ENCODE assay signal across 16 cellular contexts in the genomic region with DNA sequence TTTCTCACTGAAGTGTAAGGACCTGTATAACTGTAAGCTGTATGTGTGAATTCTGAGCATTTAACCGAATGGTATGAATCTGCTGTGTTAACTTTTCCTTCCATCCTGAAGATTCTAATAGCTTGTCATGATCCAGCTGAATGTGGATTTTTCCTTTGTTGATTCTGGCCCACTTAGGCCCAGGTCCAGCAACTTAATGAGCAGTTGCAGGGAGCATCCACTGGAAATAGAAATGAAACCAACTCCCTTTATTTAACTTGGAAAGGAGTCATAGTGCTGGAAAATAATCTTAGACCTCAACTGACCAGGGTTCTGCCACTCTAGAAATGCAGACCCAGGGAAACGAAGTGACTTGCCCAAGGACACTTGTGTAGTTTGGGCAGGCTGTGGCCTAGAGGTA.
DNase-seq lines count a peak whose midpoint lies in the region; ATAC-seq and TF ChIP-seq lines count a peak whose summit lies in the region.
"Had no signal": no experiment of that assay in that cellular context is flagged by ENCODE, and none has a peak within 500 bp of the region (broad histone marks: within the 10 kb centered on the region; RNA-seq: fewer than 3 reads in every experiment).

No MANE protein-coding gene starts in this region.

- H3K36me3 ChIP-seq in effector memory CD4-positive, alpha-beta T cell (ENCODE audit: control insufficient read depth, insufficient read depth, low read length) = no peaks in the 10 kb centered on the region
- H3K36me3 ChIP-seq in GM23338 (ENCODE audit: insufficient read depth) (no peaks in the 10 kb centered on the region), mammary epithelial cell (ENCODE audit: insufficient read depth, low read length) (no peaks in the 10 kb centered on the region)
- H3K36me3 ChIP-seq: Peyer's patch had no signal

- H3K27me3 ChIP-seq in effector memory CD4-positive, alpha-beta T cell (replicated peaks; ENCODE audit: control insufficient read depth, insufficient read depth, low read length, poor library complexity, severe bottlenecking) = no peaks in the 10 kb centered on the region
- no peaks in the 10 kb centered on the region for H3K27me3 ChIP-seq in GM23338 (ENCODE audit: insufficient read depth)
- peaks cover 30% of the 10 kb centered on the region for H3K27me3 ChIP-seq in mammary epithelial cell (ENCODE audit: insufficient read depth, low read length)
- H3K27me3 ChIP-seq: Peyer's patch had no signal

- no peaks in the 10 kb centered on the region for H3K9me3 ChIP-seq in effector memory CD4-positive, alpha-beta T cell (ENCODE audit: control insufficient read depth, low read length)
- no peaks in the 10 kb centered on the region for H3K9me3 ChIP-seq in mammary epithelial cell (replicated peaks; ENCODE audit: insufficient read depth, low read length)
- H3K9me3 ChIP-seq: Peyer's patch had no signal

- H3K27ac Mint-ChIP-seq in nephron (peak overlapping the region in 2 of 3 experiments; percentile 17 to 77), GM23338 (no peak overlapping the region)
- H3K27ac Mint-ChIP-seq: IgD-negative memory B cell had no signal

- no peak overlapping the region for H3K4me3 Mint-ChIP-seq in nephron
- H3K4me3 Mint-ChIP-seq in GM23338 = no peak overlapping the region
- H3K4me3 Mint-ChIP-seq: H9, IgD-negative memory B cell had no signal

- intact Hi-C loops in mammary epithelial cell (cut with micrococcal nuclease) = loop anchor here (5.0 kb wide), 1 partner anchor 90 kb away; no protein-coding TSS in a partner anchor

- H2AFZ ChIP-seq in GM23338 (no peak overlapping the region), mammary epithelial cell (ENCODE audit: low read depth, low read length) (no peak overlapping the region)

- TF ChIP-seq CTCF in nephron (IDR thresholded peaks at IDR 0.05; ENCODE audit: unreplicated experiment in 3 of 3) (no peak), GM23338 (conservative IDR thresholded peaks at IDR 0.05; ENCODE audit: low read depth in 2 of 2) (no peak), mammary epithelial cell (conservative IDR thresholded peaks at IDR 0.05 in 1 of 2, IDR thresholded peaks at IDR 0.05 in 1 of 2; ENCODE audit: extremely low read depth in 1 of 2, insufficient read depth in 1 of 2, low read depth in 1 of 2, low read length in 2 of 2) (no peak)

- H3K27ac ChIP-seq in effector memory CD4-positive, alpha-beta T cell (ENCODE audit: insufficient read depth, low read length, poor library complexity, severe bottlenecking) = no peak overlapping the region
- H3K27ac ChIP-seq in GM23338 (ENCODE audit: low read depth) (no peak overlapping the region), mammary epithelial cell (ENCODE audit: insufficient read depth, low read depth, low read length) (no peak overlapping the region)
- H3K27ac ChIP-seq: HL-60, Peyer's patch, SK-N-MC had no signal

- no peaks in the 10 kb centered on the region for H3K4me1 ChIP-seq in effector memory CD4-positive, alpha-beta T cell (ENCODE audit: control insufficient read depth, insufficient read depth, low read length, poor library complexity, severe bottlenecking)
- H3K4me1 ChIP-seq in GM23338 (ENCODE audit: insufficient read depth) (peaks cover 16% of the 10 kb centered on the region), mammary epithelial cell (ENCODE audit: insufficient read depth, low read length) (peaks cover 12% of the 10 kb centered on the region)
- H3K4me1 ChIP-seq: Peyer's patch had no signal

- H3K27me3 Mint-ChIP-seq in nephron (ENCODE audit: low read depth) (peaks cover 4% of the 10 kb centered on the region), GM23338 (ENCODE audit: insufficient read depth, low read depth, poor library complexity) (no peaks in the 10 kb centered on the region)
- H3K27me3 Mint-ChIP-seq: IgD-negative memory B cell had no signal

- 77% methylated on average over 2 of the region's 2 CpGs for WGBS in mammary epithelial cell (ENCODE audit: low coverage, missing lambda C conversion rate)

- H3K79me2 ChIP-seq in GM23338 (replicated peaks; ENCODE audit: insufficient read depth) = no peaks in the 10 kb centered on the region
- no peaks in the 10 kb centered on the region for H3K79me2 ChIP-seq in mammary epithelial cell (ENCODE audit: insufficient read depth, low read length)

- DNase-seq in COR-L47 (lab: John Stamatoyannopoulos, UW) = peak; percentile 7
- DNase-seq in NCI-H1092 treated with DMSO at 0.1 percent for 48 hours (lab: John Stamatoyannopoulos, UW) = peak; percentile 71
- DNase-seq in astrocyte of the hippocampus (ENCODE audit: low read depth, low spot score) = peak; percentile 72
- no peak for DNase-seq in effector memory CD4-positive, alpha-beta T cell
- no peak for DNase-seq in GM23338 (ENCODE audit: low spot score)
- DNase-seq in mammary epithelial cell = no peak
- DNase-seq: C1 segment of cervical spinal cord, H9, NCI-H1417 treated with DMSO at 0.1 percent for 48 hours, NCI-H510A treated with DMSO at 0.1 percent for 48 hours, Peyer's patch had no signal

- CTCF ChIA-PET in mammary epithelial cell (lab: Charles Lee; ENCODE audit: low non-redundant PET) = no interaction called here

- no peak overlapping the region for H3K9ac ChIP-seq in mammary epithelial cell (ENCODE audit: insufficient read depth, low read length)

- no peak overlapping the region for H3K4me3 ChIP-seq in effector memory CD4-positive, alpha-beta T cell (ENCODE audit: insufficient read depth, low read depth, low read length, poor library complexity, severe bottlenecking)
- no peak overlapping the region for H3K4me3 ChIP-seq in GM23338
- no peak overlapping the region for H3K4me3 ChIP-seq in mammary epithelial cell (replicated peaks in 1 of 3; ENCODE audit: insufficient read depth in 1 of 3, low read depth in 2 of 3, low read length in 3 of 3)
- H3K4me3 ChIP-seq: Peyer's patch, SK-N-MC had no signal

- H3K9me3 Mint-ChIP-seq in nephron (no peaks in the 10 kb centered on the region), GM23338 (no peaks in the 10 kb centered on the region)
- H3K9me3 Mint-ChIP-seq: H9 had no signal

- peaks cover 7% of the 10 kb centered on the region for H3K36me3 Mint-ChIP-seq in nephron (ENCODE audit: low read depth)
- peaks cover 18% of the 10 kb centered on the region for H3K36me3 Mint-ChIP-seq in GM23338 (ENCODE audit: low read depth)
- H3K36me3 Mint-ChIP-seq: IgD-negative memory B cell had no signal

- H3K9me2 ChIP-seq in GM23338 (ENCODE audit: insufficient read depth) = no peaks in the 10 kb centered on the region

- ATAC-seq in GM23338 = no peak
- ATAC-seq: Right ventricle myocardium inferior had no signal

- H3K4me1 Mint-ChIP-seq in nephron = peaks cover 51% of the 10 kb centered on the region
- peaks cover 26% of the 10 kb centered on the region for H3K4me1 Mint-ChIP-seq in GM23338
- H3K4me1 Mint-ChIP-seq: IgD-negative memory B cell had no signal

- H4K20me1 ChIP-seq in GM23338 (replicated peaks; ENCODE audit: insufficient read depth) (no peaks in the 10 kb centered on the region), mammary epithelial cell (ENCODE audit: insufficient read depth, low read length) (no peaks in the 10 kb centered on the region)

- no peaks in the 10 kb centered on the region for H3F3A ChIP-seq in GM23338 (replicated peaks; ENCODE audit: low read depth)

- BruUV-seq in mammary epithelial cell (replicated peaks; lab: Mats Ljungman, UMichigan) = no TSS peak

- in situ Hi-C loops in mammary epithelial cell (cut with MboI; ENCODE audit: low sequenced_read_pairs in 2 of 2) = no loop called here

- dilution Hi-C loops in mammary epithelial cell (cut with HindIII; ENCODE audit: low sequenced_read_pairs) = no loop called here

- no peak overlapping the region for H3K4me2 ChIP-seq in GM23338
- no peak overlapping the region for H3K4me2 ChIP-seq in mammary epithelial cell (ENCODE audit: insufficient read depth, low read depth, low read length)

TF ChIP-seq in GM23338, 12 proteins besides CTCF, POLR2A, EP300 and RAD21 (continues in another document):
- TF ChIP-seq ZNF114 (CRISPR knock-in tag; IDR thresholded peaks at IDR 0.05) = no peak
- no peak for TF ChIP-seq CREB1 (CRISPR knock-in tag; IDR thresholded peaks at IDR 0.05; ENCODE audit: low read depth)
- no peak for TF ChIP-seq JUNB (IDR thresholded peaks at IDR 0.05; ENCODE audit: unreplicated experiment)
- TF ChIP-seq EZH2 (IDR thresholded peaks at IDR 0.05; ENCODE audit: low read depth, unreplicated experiment) = no peak
- TF ChIP-seq, protein P1, sequence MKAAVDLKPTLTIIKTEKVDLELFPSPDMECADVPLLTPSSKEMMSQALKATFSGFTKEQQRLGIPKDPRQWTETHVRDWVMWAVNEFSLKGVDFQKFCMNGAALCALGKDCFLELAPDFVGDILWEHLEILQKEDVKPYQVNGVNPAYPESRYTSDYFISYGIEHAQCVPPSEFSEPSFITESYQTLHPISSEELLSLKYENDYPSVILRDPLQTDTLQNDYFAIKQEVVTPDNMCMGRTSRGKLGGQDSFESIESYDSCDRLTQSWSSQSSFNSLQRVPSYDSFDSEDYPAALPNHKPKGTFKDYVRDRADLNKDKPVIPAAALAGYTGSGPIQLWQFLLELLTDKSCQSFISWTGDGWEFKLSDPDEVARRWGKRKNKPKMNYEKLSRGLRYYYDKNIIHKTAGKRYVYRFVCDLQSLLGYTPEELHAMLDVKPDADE (IDR thresholded peaks at IDR 0.05) = no peak
- no peak for TF ChIP-seq POLR2AphosphoS5 (IDR thresholded peaks at IDR 0.05; ENCODE audit: low read depth)
- no peak for TF ChIP-seq EZH2phosphoT487 (IDR thresholded peaks at IDR 0.05; ENCODE audit: unreplicated experiment)

Comparison
In these comparisons a context has a peak if more than half of its experiments do, and no peak if none do; other contexts are left out.
1. DNase-seq: peak in COR-L47 (single experiment), NCI-H1092 treated with DMSO at 0.1 percent for 48 hours (single experiment) and astrocyte of the hippocampus (single experiment); none in effector memory CD4-positive, alpha-beta T cell (0 of 3), GM23338 (single experiment) and mammary epithelial cell (single experiment).